In the genomic region with DNA sequence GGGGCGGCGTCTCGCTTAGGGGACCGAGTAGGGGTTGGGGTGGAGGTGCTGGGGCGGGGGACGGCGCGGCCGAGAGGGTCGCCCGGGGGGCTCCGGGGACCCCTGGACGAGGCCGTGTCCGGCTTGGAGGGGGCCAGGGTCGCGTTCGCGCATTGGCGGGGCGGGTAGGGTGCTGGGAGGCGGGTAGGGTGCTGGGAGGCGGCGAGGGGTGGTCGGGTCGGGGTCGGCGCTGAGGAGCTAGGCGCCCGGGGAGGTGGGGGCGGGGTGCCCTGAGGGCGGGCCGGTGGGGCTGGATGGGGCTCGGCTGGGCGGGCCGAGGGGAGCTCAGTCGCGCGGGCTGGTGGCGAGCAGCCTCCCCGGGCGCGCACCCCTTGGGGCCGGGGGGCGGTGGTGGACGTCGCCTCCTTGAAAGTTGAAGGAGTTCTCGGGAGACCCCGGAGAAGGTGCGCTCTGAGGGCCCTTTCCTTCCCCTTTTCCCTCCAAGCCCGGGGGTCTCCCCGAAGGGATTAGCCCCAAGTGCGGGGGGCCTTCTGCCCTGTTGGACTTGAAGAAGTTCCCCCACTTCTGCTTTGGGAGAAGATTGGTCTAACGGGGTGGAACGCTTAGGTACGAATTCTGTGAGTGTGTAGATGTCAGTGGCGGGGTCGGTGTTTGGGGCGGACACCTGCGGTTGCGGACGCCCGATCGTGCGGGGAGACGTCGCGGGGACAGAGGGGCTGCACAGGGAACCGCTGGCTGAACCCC, we compare ENCODE assay signal across 8 cellular contexts. TPM values are rescaled to one million over a fixed set of nuclear protein-coding genes. Genes with fewer than 3 reads are reported as not detected.
DNase-seq lines count a peak whose midpoint lies in the region; ATAC-seq and TF ChIP-seq lines count a peak whose summit lies in the region.

No MANE protein-coding gene starts in this region.

- in situ Hi-C loops in Caki2 (cut with HindIII; ENCODE audit: low pct_unique_long_range_greater_than_20kb, low sequenced_read_pairs): no loop called here

- ATAC-seq in naive B cell (ENCODE audit: low read depth in 2 of 2) (peak; percentile 20 to 29), aorta (ENCODE audit: low FRiP score) (peak; percentile 49), HG02678 (IDR thresholded peaks at IDR 0.05; ENCODE audit: unreplicated experiment) (no peak), HG02763 (IDR thresholded peaks at IDR 0.05; ENCODE audit: unreplicated experiment) (no peak)

- H3K36me3 ChIP-seq in HUES64 (ENCODE audit: insufficient read depth, low read length): no peaks in the 10 kb centered on the region
- H3K36me3 ChIP-seq in esophagus muscularis mucosa: no peaks in the 10 kb centered on the region
- H3K36me3 ChIP-seq in aorta (ENCODE audit: control insufficient read depth in 1 of 2, insufficient read depth in 2 of 2, low read length in 1 of 2): no peaks in the 10 kb centered on the region

- no peak for TF ChIP-seq CTCF in esophagus muscularis mucosa (IDR thresholded peaks at IDR 0.05)

- peak overlapping the region; percentile 85 for H3K9ac ChIP-seq in HUES64 (ENCODE audit: low read depth, low read length)

- DNase-seq in Caki2 (ENCODE audit: low read depth): peak; percentile 4
- DNase-seq in activated CD4-positive, alpha-beta T cell treated with anti-CD3 and anti-CD28 coated beads, Interleukin-2, amount 50 U/mL, for 48 hours: peak; percentile 23 to 29
- DNase-seq in esophagus muscularis mucosa (ENCODE audit: extremely low spot score): no peak
- peak; percentile 58 for DNase-seq in naive B cell
- DNase-seq in aorta: peak; percentile 44 to 77

- H3K4me3 Mint-ChIP-seq in naive B cell: peak overlapping the region; percentile 87 to 100 (median 98)

- H3K27ac ChIP-seq in HUES64 (ENCODE audit: low read depth, low read length) (peak overlapping the region; percentile 92), esophagus muscularis mucosa (replicated peaks in 1 of 4) (peak overlapping the region; percentile 97 to 99 (median 99)), aorta (ENCODE audit: low read depth in 1 of 2, low read length in 2 of 2) (peak overlapping the region; percentile 97 to 98)

- H3K9me3 ChIP-seq in HUES64 (ENCODE audit: insufficient read depth, low read depth, low read length) (no peaks in the 10 kb centered on the region), esophagus muscularis mucosa (no peaks in the 10 kb centered on the region), aorta (ENCODE audit: control insufficient read depth, low read length) (no peaks in the 10 kb centered on the region)

- TF ChIP-seq EP300 in esophagus muscularis mucosa (IDR thresholded peaks at IDR 0.05): no peak

- H3K9me3 Mint-ChIP-seq in naive B cell: no peaks in the 10 kb centered on the region

- H3K27me3 Mint-ChIP-seq in naive B cell: no peaks in the 10 kb centered on the region

- H3K4me1 Mint-ChIP-seq in naive B cell: peaks cover 36 to 65% (median 54%) of the 10 kb centered on the region in 3 donors

- H3K36me3 Mint-ChIP-seq in naive B cell: no peaks in the 10 kb centered on the region

- intact Hi-C loops in esophagus muscularis mucosa (cut with DNase I): loop anchor here (5.0 to 10.0 kb wide), 3 partner anchors 59 to 162 kb away; no protein-coding TSS in a partner anchor
- intact Hi-C loops in aorta (cut with DNase I): loop anchor here (5.0 to 10.0 kb wide), 5 partner anchors 62 to 272 kb away; no protein-coding TSS in a partner anchor

- peaks cover 39% of the 10 kb centered on the region for H3K4me1 ChIP-seq in HUES64 (ENCODE audit: insufficient read depth, low read length)
- H3K4me1 ChIP-seq in esophagus muscularis mucosa: peaks cover 34 to 57% (median 54%) of the 10 kb centered on the region in 4 donors
- no peaks in the 10 kb centered on the region for H3K4me1 ChIP-seq in aorta (ENCODE audit: control insufficient read depth in 1 of 2, insufficient read depth in 2 of 2, low read length in 2 of 2)

- WGBS in HUES64: under 1% methylated on average over 69 of the region's 69 CpGs
- WGBS in esophagus muscularis mucosa: under 1% methylated on average over 25 of the region's 69 CpGs
- WGBS in aorta, 2 donors: 1% methylated on average over 53 to 69 of the region's 69 CpGs

- no peaks in the 10 kb centered on the region for H3K27me3 ChIP-seq in HUES64 (ENCODE audit: insufficient read depth, low read length)
- no peaks in the 10 kb centered on the region for H3K27me3 ChIP-seq in esophagus muscularis mucosa
- no peaks in the 10 kb centered on the region for H3K27me3 ChIP-seq in aorta (ENCODE audit: control insufficient read depth in 1 of 2, insufficient read depth in 2 of 2, low read length in 1 of 2)

- H3K4me3 ChIP-seq in HUES64 (ENCODE audit: low read length) (peak overlapping the region; percentile 92), esophagus muscularis mucosa (peak overlapping the region; percentile 73 to 94 (median 89)), aorta (ENCODE audit: low read length in 2 of 2) (peak overlapping the region; percentile 46 to 94)

- H3K27ac Mint-ChIP-seq in naive B cell: peak overlapping the region; percentile 74 to 99 (median 94)

- no peak for TF ChIP-seq POLR2A in esophagus muscularis mucosa (IDR thresholded peaks at IDR 0.05; ENCODE audit: low read depth)

RNA-seq across cellular contexts. Expression of a gene that starts 0.5 kb away (rescaled TPM):
- total RNA-seq in Caki2 (2014; rRNA removed; shearing (Covaris generic); ENCODE audit: low replicate concordance): 5.8 TPM in 2 replicates
- polyA plus RNA-seq in HUES64 (2013, experiment 1 of 2): 11.8 TPM
- 15.8 TPM for polyA plus RNA-seq in HUES64 (2013, experiment 2 of 2)
- total RNA-seq in esophagus muscularis mucosa (10 to 100 TPM; 63.1 to 76.7 (median 73.3) TPM), aorta (100 to 1,000 TPM; 150 to 160 TPM)
- polyA plus RNA-seq in naive B cell (ENCODE audit: low read depth in 6 of 6) (10 to 100 TPM; 27.1 to 56.6 (median 40.9) TPM), aorta (10 to 100 TPM; 27.2 to 35.8 TPM)

Comparison
In these comparisons a context has a peak if more than half of its experiments do, and no peak if none do; other contexts are left out.
1. ATAC-seq: peak in naive B cell (2 of 2) and aorta (single experiment); none in HG02678 (single experiment) and HG02763 (single experiment).
2. Peak in every context shown above with its lines, with median percentiles within 50 percentile points of each other: H3K27ac ChIP-seq and H3K4me3 ChIP-seq.